Comparison of ENCODE assay signal across 23 cellular contexts in genomic region chr16:24966599-24966998, GRCh38.
"Had no signal": no experiment of that assay in that cellular context is flagged by ENCODE, and none has a peak within 500 bp of the region (broad histone marks: within the 10 kb centered on the region; RNA-seq: fewer than 3 reads in every experiment).

No MANE protein-coding gene starts in this region.

- H3K27ac Mint-ChIP-seq: nephron progenitor cell had no signal

- H3K9me3 ChIP-seq: neutrophil, psoas muscle, right lobe of liver, transverse colon had no signal

- H3K4me3 Mint-ChIP-seq: nephron progenitor cell; stimulated activated memory B cell treated with anti-CD40 and anti-IgM and Interleukin-4, amounts not matched to agents 10 μg/mL and 1 μg/mL and 100 μg/mL, for 72 hours; stimulated activated naive CD8-positive, alpha-beta T cell treated with anti-CD3 and anti-CD28 coated beads, Interleukin-15, amount 100 ng/mL, for 72 hours had no signal

- ATAC-seq: esophagus mucosa; heart right ventricle; left ventricle myocardium superior; psoas muscle; stimulated activated memory B cell treated with anti-CD40 and anti-IgM and Interleukin-4, amounts not matched to agents 10 μg/mL and 1 μg/mL and 100 μg/mL, for 72 hours; stimulated activated naive CD8-positive, alpha-beta T cell treated with anti-CD3 and anti-CD28 coated beads, Interleukin-15, amount 100 ng/mL, for 72 hours had no signal

- H3K4me3 ChIP-seq: dorsolateral prefrontal cortex, heart right ventricle, lung, psoas muscle, right lobe of liver, spleen, thoracic aorta, transverse colon had no signal

- H3K27ac ChIP-seq: heart right ventricle, neutrophil, psoas muscle, right lobe of liver, thoracic aorta, transverse colon had no signal

- H3K4me1 Mint-ChIP-seq: nephron progenitor cell; stimulated activated naive CD8-positive, alpha-beta T cell treated with anti-CD3 and anti-CD28 coated beads, Interleukin-15, amount 100 ng/mL, for 72 hours had no signal

- H3K4me1 ChIP-seq: psoas muscle, right lobe of liver, transverse colon had no signal

- H3K27me3 ChIP-seq: dorsolateral prefrontal cortex, heart right ventricle, neutrophil, right lobe of liver, spleen, transverse colon had no signal

- DNase-seq: cortex of kidney; dorsolateral prefrontal cortex; effector CD8-positive, alpha-beta T cell; heart right ventricle; left ventricle myocardium superior; mesenchymal stem cell; midbrain; naive B cell; nephron progenitor cell; psoas muscle; retina; spleen; stimulated activated CD4-positive, alpha-beta T cell treated with anti-CD3 and anti-CD28 coated beads, Interleukin-15, amount 100 ng/mL, for 24 hours; stimulated activated CD4-positive, alpha-beta T cell treated with anti-CD3 and anti-CD28 coated beads, Interleukin-1b, Interleukin-23, amount 100 ng/mL, for 48 hours; stimulated activated CD4-positive, alpha-beta T cell treated with anti-CD3 and anti-CD28 coated beads, Interleukin-4, amount 100 ng/mL, for 24 hours; stimulated activated naive CD8-positive, alpha-beta T cell treated with anti-CD3 and anti-CD28 coated beads, Interleukin-15, amount 100 ng/mL, for 72 hours; transverse colon had no signal

- H3K27me3 Mint-ChIP-seq: naive B cell; stimulated activated memory B cell treated with anti-CD40 and anti-IgM and Interleukin-4, amounts not matched to agents 10 μg/mL and 1 μg/mL and 100 μg/mL, for 72 hours; stimulated activated naive CD8-positive, alpha-beta T cell treated with anti-CD3 and anti-CD28 coated beads, Interleukin-15, amount 100 ng/mL, for 72 hours had no signal
